In the genomic region with DNA sequence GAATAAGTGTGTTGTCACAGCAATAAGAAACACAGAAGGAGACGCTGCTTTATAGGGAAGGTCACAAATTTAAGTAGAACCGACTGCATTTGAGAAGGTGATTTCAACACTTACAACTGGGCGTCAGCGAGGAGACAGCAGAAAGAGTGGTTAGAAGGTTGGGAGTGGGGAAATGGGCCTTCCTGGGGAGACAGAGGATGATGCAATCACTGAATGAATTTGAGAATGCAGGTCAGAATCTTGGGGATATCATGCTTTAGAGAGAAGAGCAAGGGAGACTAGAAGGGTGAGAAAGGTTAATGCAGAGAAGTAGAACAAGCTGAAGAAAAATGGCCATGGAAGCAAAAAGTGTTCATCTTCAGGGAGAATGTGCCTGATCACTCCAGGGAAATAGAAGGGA, we compare ENCODE assay signal across 29 cellular contexts.
"Had no signal": no experiment of that assay in that cellular context is flagged by ENCODE, and none has a peak within 500 bp of the region (broad histone marks: within the 10 kb centered on the region; RNA-seq: fewer than 3 reads in every experiment).

No MANE protein-coding gene starts in this region.

- ATAC-seq: activated CD4-positive, alpha-beta T cell treated with anti-CD3 and anti-CD28 coated beads for 36 hours; activated CD8-positive, alpha-beta memory T cell treated with anti-CD3 and anti-CD28 coated beads, Interleukin-2, amount 10 ng/mL, durations not matched to agents 7 days and 5 days; activated CD8-positive, alpha-beta T cell treated with anti-CD3 and anti-CD28 coated beads, Interleukin-2, amount 10 ng/mL, durations not matched to agents 7 days and 5 days; activated naive CD4-positive, alpha-beta T cell treated with anti-CD3 and anti-CD28 coated beads, Interleukin-2, amount 50 U/mL, for 72 hours; esophagus mucosa had no signal

- H3K9me3 Mint-ChIP-seq: activated CD4-positive, alpha-beta T cell treated with anti-CD3 and anti-CD28 coated beads, Interleukin-2, amount 10 ng/mL, durations not matched to agents 24 days and 14 days had no signal

- H3K27me3 ChIP-seq: brain microvascular endothelial cell, dorsolateral prefrontal cortex had no signal

- DNase-seq: activated CD4-positive, alpha-beta memory T cell treated with anti-CD3 and anti-CD28 coated beads for 36 hours; activated CD4-positive, alpha-beta T cell treated with anti-CD3 and anti-CD28 coated beads for 36 hours; activated CD4-positive, alpha-beta T cell treated with anti-CD3 and anti-CD28 coated beads, Interleukin-2, amount 10 ng/mL, durations not matched to agents 24 days and 14 days; activated CD4-positive, CD25-positive, alpha-beta regulatory T cell; activated CD4-positive, CD25-positive, alpha-beta regulatory T cell treated with anti-CD3 and anti-CD28 coated beads, Interleukin-2, amount 50 U/mL, for 72 hours; activated CD8-positive, alpha-beta memory T cell treated with anti-CD3 and anti-CD28 coated beads, Interleukin-2, amount 10 ng/mL, durations not matched to agents 7 days and 5 days; activated CD8-positive, alpha-beta memory T cell treated with anti-CD3 and anti-CD28 coated beads, Interleukin-2, amount 50 U/mL, for 4 hours; activated CD8-positive, alpha-beta T cell treated with anti-CD3 and anti-CD28 coated beads, Interleukin-2, amount 10 ng/mL, durations not matched to agents 7 days and 5 days; activated effector memory CD4-positive, alpha-beta T cell treated with anti-CD3 and anti-CD28 coated beads, Interleukin-2, amount 50 U/mL, for 16 hours; activated naive CD4-positive, alpha-beta T cell; activated naive CD4-positive, alpha-beta T cell treated with anti-CD3 and anti-CD28 coated beads, Interleukin-2, amount 10 ng/mL, durations not matched to agents 7 days and 5 days; activated naive CD8-positive, alpha-beta T cell treated with anti-CD3 and anti-CD28 coated beads, Interleukin-2, amount 10 ng/mL, durations not matched to agents 7 days and 5 days; activated T-cell treated with anti-CD3 and anti-CD28 coated beads, Interleukin-2, amount 50 U/mL, for 1 hour; activated T-cell treated with anti-CD3 and anti-CD28 coated beads, Interleukin-2, amount 50 U/mL, for 48 hours; anterior cingulate cortex; brain microvascular endothelial cell; dorsolateral prefrontal cortex; effector memory CD4-positive, alpha-beta T cell; endodermal cell; foreskin fibroblast; head of caudate nucleus; T-helper 2 cell had no signal

- H3K4me3 Mint-ChIP-seq: activated CD4-positive, alpha-beta memory T cell treated with anti-CD3 and anti-CD28 coated beads for 36 hours; activated CD4-positive, alpha-beta T cell treated with anti-CD3 and anti-CD28 coated beads for 36 hours; activated CD4-positive, alpha-beta T cell treated with anti-CD3 and anti-CD28 coated beads, Interleukin-2, amount 10 ng/mL, durations not matched to agents 24 days and 14 days; activated CD8-positive, alpha-beta memory T cell treated with anti-CD3 and anti-CD28 coated beads, Interleukin-2, amount 10 ng/mL, durations not matched to agents 7 days and 5 days; activated CD8-positive, alpha-beta T cell treated with anti-CD3 and anti-CD28 coated beads, Interleukin-2, amount 10 ng/mL, durations not matched to agents 7 days and 5 days; activated naive CD4-positive, alpha-beta T cell treated with anti-CD3 and anti-CD28 coated beads, Interleukin-2, amount 10 ng/mL, durations not matched to agents 7 days and 5 days; activated naive CD8-positive, alpha-beta T cell treated with anti-CD3 and anti-CD28 coated beads, Interleukin-2, amount 10 ng/mL, durations not matched to agents 7 days and 5 days; activated T-helper 1 cell treated with anti-CD3 and anti-CD28 coated beads, Interleukin-12 subunit alpha, Interleukin-12 subunit beta, Interleukin-2, Interleukin-4 antibody, amounts not matched to agents 30 ng/mL and 10 ng/mL and 1 ng/mL, durations not matched to agents 14 hours and 24 hours and 36 hours; central memory CD8-positive, alpha-beta T cell; dendritic cell treated with granulocyte-macrophage colony-stimulating factor and Interleukin-4, amounts not matched to agents 40 ng/mL and 50 ng/mL, for 4 days; endodermal cell had no signal

- H3K36me3 Mint-ChIP-seq: activated CD4-positive, alpha-beta memory T cell treated with anti-CD3 and anti-CD28 coated beads for 36 hours; activated CD8-positive, alpha-beta memory T cell treated with anti-CD3 and anti-CD28 coated beads, Interleukin-2, amount 10 ng/mL, durations not matched to agents 7 days and 5 days; activated naive CD4-positive, alpha-beta T cell treated with anti-CD3 and anti-CD28 coated beads, Interleukin-2, amount 10 ng/mL, durations not matched to agents 7 days and 5 days; activated naive CD8-positive, alpha-beta T cell treated with anti-CD3 and anti-CD28 coated beads, Interleukin-2, amount 10 ng/mL, durations not matched to agents 7 days and 5 days had no signal

- H3K4me3 ChIP-seq: coronary artery, dorsolateral prefrontal cortex had no signal

- H3K36me3 ChIP-seq: brain microvascular endothelial cell had no signal

- H3K27ac ChIP-seq: brain microvascular endothelial cell, coronary artery had no signal

- H3K27me3 Mint-ChIP-seq: activated CD4-positive, alpha-beta memory T cell treated with anti-CD3 and anti-CD28 coated beads for 36 hours; activated CD4-positive, alpha-beta T cell treated with anti-CD3 and anti-CD28 coated beads for 36 hours; activated CD4-positive, alpha-beta T cell treated with anti-CD3 and anti-CD28 coated beads, Interleukin-2, amount 10 ng/mL, durations not matched to agents 24 days and 14 days; activated CD8-positive, alpha-beta memory T cell treated with anti-CD3 and anti-CD28 coated beads, Interleukin-2, amount 10 ng/mL, durations not matched to agents 7 days and 5 days; activated naive CD4-positive, alpha-beta T cell treated with anti-CD3 and anti-CD28 coated beads, Interleukin-2, amount 10 ng/mL, durations not matched to agents 7 days and 5 days; activated naive CD8-positive, alpha-beta T cell treated with anti-CD3 and anti-CD28 coated beads, Interleukin-2, amount 10 ng/mL, durations not matched to agents 7 days and 5 days; central memory CD8-positive, alpha-beta T cell; dendritic cell treated with granulocyte-macrophage colony-stimulating factor and Interleukin-4, amounts not matched to agents 40 ng/mL and 50 ng/mL, for 4 days had no signal

- H3K4me1 Mint-ChIP-seq: activated CD4-positive, alpha-beta T cell treated with anti-CD3 and anti-CD28 coated beads for 36 hours; activated CD4-positive, alpha-beta T cell treated with anti-CD3 and anti-CD28 coated beads, Interleukin-2, amount 10 ng/mL, durations not matched to agents 24 days and 14 days; activated CD8-positive, alpha-beta memory T cell treated with anti-CD3 and anti-CD28 coated beads, Interleukin-2, amount 10 ng/mL, durations not matched to agents 7 days and 5 days; activated naive CD4-positive, alpha-beta T cell treated with anti-CD3 and anti-CD28 coated beads, Interleukin-2, amount 10 ng/mL, durations not matched to agents 7 days and 5 days; activated naive CD8-positive, alpha-beta T cell treated with anti-CD3 and anti-CD28 coated beads, Interleukin-2, amount 10 ng/mL, durations not matched to agents 7 days and 5 days; central memory CD8-positive, alpha-beta T cell had no signal

- H3K27ac Mint-ChIP-seq: activated CD4-positive, alpha-beta memory T cell treated with anti-CD3 and anti-CD28 coated beads for 36 hours; activated CD4-positive, alpha-beta T cell treated with anti-CD3 and anti-CD28 coated beads for 36 hours; activated CD4-positive, alpha-beta T cell treated with anti-CD3 and anti-CD28 coated beads, Interleukin-2, amount 10 ng/mL, durations not matched to agents 24 days and 14 days; activated CD8-positive, alpha-beta memory T cell treated with anti-CD3 and anti-CD28 coated beads, Interleukin-2, amount 10 ng/mL, durations not matched to agents 7 days and 5 days; activated CD8-positive, alpha-beta T cell treated with anti-CD3 and anti-CD28 coated beads, Interleukin-2, amount 10 ng/mL, durations not matched to agents 7 days and 5 days; activated naive CD4-positive, alpha-beta T cell treated with anti-CD3 and anti-CD28 coated beads, Interleukin-2, amount 10 ng/mL, durations not matched to agents 7 days and 5 days; activated naive CD4-positive, alpha-beta T cell treated with anti-CD3 and anti-CD28 coated beads, Interleukin-2, amount 50 U/mL, for 72 hours; activated naive CD8-positive, alpha-beta T cell treated with anti-CD3 and anti-CD28 coated beads, Interleukin-2, amount 10 ng/mL, durations not matched to agents 7 days and 5 days; activated T-helper 1 cell treated with anti-CD3 and anti-CD28 coated beads, Interleukin-12 subunit alpha, Interleukin-12 subunit beta, Interleukin-2, Interleukin-4 antibody, amounts not matched to agents 30 ng/mL and 10 ng/mL and 1 ng/mL, durations not matched to agents 14 hours and 24 hours and 36 hours; activated T-helper 2 cell treated with anti-CD3 and anti-CD28 coated beads, Interferon-gamma antibody, Interleukin-2, Interleukin-4, amounts not matched to agents 10 μg/mL and 5 μg/mL and 100 μg/mL, durations not matched to agents 14 hours and 24 hours and 36 hours; dendritic cell treated with granulocyte-macrophage colony-stimulating factor and Interleukin-4, amounts not matched to agents 40 ng/mL and 50 ng/mL, for 4 days; endodermal cell had no signal
